ENCODE assay signal across 16 cellular contexts in genomic region chr7:108072116-108072515, GRCh38.
"Had no signal": no experiment of that assay in that cellular context is flagged by ENCODE, and none has a peak within 500 bp of the region (broad histone marks: within the 10 kb centered on the region; RNA-seq: fewer than 3 reads in every experiment).

No MANE protein-coding gene starts in this region.

- H3K4me3 ChIP-seq: MG63 had no signal

- H3K4me2 ChIP-seq: SK-N-SH had no signal

- DNase-seq: Karpas-422, KG1, MG63, NCI-H1092, NCI-H1417 treated with DMSO at 0.1 percent for 48 hours, NCI-H1930, NCI-H2107, NCI-H345, NCI-H526 treated with DMSO at 0.1 percent for 48 hours, PC-3, SHP77, SK-N-SH, SW 1271 had no signal

- H3K9me3 ChIP-seq: MG63, SK-N-SH had no signal

- H3K9ac ChIP-seq: SK-N-SH had no signal

- H3K36me3 ChIP-seq: MG63 had no signal

- ATAC-seq: Panc1, PC-3 had no signal

- H3K27me3 ChIP-seq: MG63 had no signal

- H3K27ac ChIP-seq: HL-60, RWPE1 had no signal
